ENCODE assay signal across 18 cellular contexts in the genomic region with DNA sequence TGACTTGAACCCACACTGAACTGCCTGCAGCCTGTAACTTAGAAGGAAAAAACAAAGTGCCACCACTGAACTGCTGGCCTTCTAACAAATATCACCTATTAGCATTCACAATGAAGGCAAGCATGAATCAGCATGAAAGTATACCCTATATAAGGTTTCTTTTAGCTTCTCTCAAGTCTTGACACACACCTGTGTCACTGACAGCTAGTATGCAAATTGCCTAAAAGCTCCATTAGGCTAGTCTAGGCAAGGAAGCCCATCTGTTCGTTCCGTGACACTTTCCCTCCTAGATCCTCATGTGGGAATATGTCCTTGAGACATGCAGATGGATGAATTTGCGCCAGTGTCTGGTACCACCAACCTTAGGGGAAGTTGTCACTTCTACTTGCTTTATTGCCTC.
DNase-seq lines count a peak whose midpoint lies in the region; ATAC-seq and TF ChIP-seq lines count a peak whose summit lies in the region.
"Had no signal": no experiment of that assay in that cellular context is flagged by ENCODE, and none has a peak within 500 bp of the region (broad histone marks: within the 10 kb centered on the region; RNA-seq: fewer than 3 reads in every experiment).

No MANE protein-coding gene starts in this region.

- TF ChIP-seq POLR2A in tibial nerve (IDR thresholded peaks at IDR 0.05): no peak

- TF ChIP-seq EP300 in tibial nerve (IDR thresholded peaks at IDR 0.05): no peak

- no peak overlapping the region for H3K4me3 ChIP-seq in GM12865 (ENCODE audit: low read depth, low read length)
- no peak overlapping the region for H3K4me3 ChIP-seq in tibial nerve
- H3K4me3 ChIP-seq: adrenal gland, heart right ventricle, left lung, thoracic aorta had no signal

- no peak for TF ChIP-seq CTCF in GM12865 (IDR thresholded peaks at IDR 0.05; ENCODE audit: insufficient read depth, low read depth, low read length, missing control alignments)
- no peak for TF ChIP-seq CTCF in foreskin keratinocyte (conservative IDR thresholded peaks at IDR 0.05)
- no peak for TF ChIP-seq CTCF in tibial nerve (IDR thresholded peaks at IDR 0.05)

- 82 to 87% methylated on average over 3 of the region's 3 CpGs for WGBS in tibial nerve, 2 donors

- H3K27ac ChIP-seq in foreskin keratinocyte: no peak overlapping the region
- H3K27ac ChIP-seq in tibial nerve: peak overlapping the region in 1 of 4 donors; percentile 52
- H3K27ac ChIP-seq: left lung, thoracic aorta, VCaP had no signal

- H3K4me1 ChIP-seq in foreskin keratinocyte (peaks cover 3% of the 10 kb centered on the region), tibial nerve (peaks cover 0 to 69% (median 18%) of the 10 kb centered on the region in 4 donors)

- no peaks in the 10 kb centered on the region for H3K9me3 ChIP-seq in tibial nerve
- H3K9me3 ChIP-seq: adrenal gland, heart right ventricle, left lung, thoracic aorta had no signal

- DNase-seq in GM12865 (ENCODE audit: low read depth): peak; percentile 24
- DNase-seq in NCI-H69 (lab: John Stamatoyannopoulos, UW): peak; percentile 83
- DNase-seq in foreskin keratinocyte: peak; percentile 54 to 69
- no peak for DNase-seq in SHP77 treated with DMSO at 0.1 percent for 48 hours (lab: John Stamatoyannopoulos, UW)
- DNase-seq in tibial nerve (ENCODE audit: low spot score in 2 of 2): no peak
- DNase-seq: activated CD4-positive, alpha-beta memory T cell treated with anti-CD3 and anti-CD28 coated beads for 36 hours; activated T-cell treated with anti-CD3 and anti-CD28 coated beads for 4 hours; CD8-positive, alpha-beta memory T cell; cortex of kidney; heart right ventricle; left lung; NCI-H345 had no signal

- H3K27me3 ChIP-seq in foreskin keratinocyte: no peaks in the 10 kb centered on the region
- no peaks in the 10 kb centered on the region for H3K27me3 ChIP-seq in tibial nerve
- H3K27me3 ChIP-seq: adrenal gland, heart right ventricle, left lung had no signal

- no peaks in the 10 kb centered on the region for H3K36me3 ChIP-seq in tibial nerve
- H3K36me3 ChIP-seq: adrenal gland, heart right ventricle, left lung, thoracic aorta had no signal

- peak; percentile 51 for ATAC-seq in HG02610 (IDR thresholded peaks at IDR 0.05; ENCODE audit: unreplicated experiment)
- ATAC-seq in foreskin keratinocyte: peak; percentile 95
- no peak for ATAC-seq in GM21360 (IDR thresholded peaks at IDR 0.05; ENCODE audit: unreplicated experiment)
- ATAC-seq: left lung; stimulated activated effector memory CD8-positive, alpha-beta T cell treated with anti-CD3 and anti-CD28 coated beads, Interleukin-12 subunit alpha, Interleukin-12 subunit beta, amount 100 ng/mL, for 72 hours had no signal

Comparison
In these comparisons a context has a peak if more than half of its experiments do, and no peak if none do; other contexts are left out.
1. DNase-seq: peak in GM12865 (single experiment), NCI-H69 (single experiment) and foreskin keratinocyte (2 of 2); none in SHP77 treated with DMSO at 0.1 percent for 48 hours (single experiment) and tibial nerve (0 of 2).